ENCODE assay signal across 22 cellular contexts in the genomic region with DNA sequence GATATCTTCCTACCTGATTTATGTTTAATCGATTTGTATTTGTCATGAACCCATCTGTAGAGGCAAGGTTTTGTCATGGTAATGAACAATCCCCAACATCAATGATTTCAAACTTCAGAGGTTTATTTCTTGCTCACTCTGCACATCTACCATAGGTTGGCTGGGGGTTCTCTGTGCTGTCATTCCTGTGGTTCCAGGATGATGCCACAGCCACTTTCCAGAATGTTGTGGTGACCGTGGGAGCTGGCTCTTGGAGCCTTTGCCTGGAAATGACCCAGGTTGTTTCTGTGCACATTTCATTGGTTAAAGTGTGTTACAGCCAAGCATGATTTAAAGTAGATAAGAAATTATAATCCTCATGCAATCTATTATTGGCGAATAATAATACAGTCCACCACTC. TPM values are rescaled to one million over a fixed set of nuclear protein-coding genes. Genes with fewer than 3 reads are reported as not detected.
A peak's percentile ranks its signal among the peaks of the same experiment; 100 is the strongest.
DNase-seq lines count a peak whose midpoint lies in the region; ATAC-seq and TF ChIP-seq lines count a peak whose summit lies in the region.
"Had no signal": no experiment of that assay in that cellular context is flagged by ENCODE, and none has a peak within 500 bp of the region (broad histone marks: within the 10 kb centered on the region; RNA-seq: fewer than 3 reads in every experiment).

No MANE protein-coding gene starts in this region.

- H3K36me3 ChIP-seq in esophagus muscularis mucosa (no peaks in the 10 kb centered on the region), skeletal muscle tissue (ENCODE audit: control insufficient read depth in 3 of 3, insufficient read depth in 3 of 3, low read length in 3 of 3) (no peaks in the 10 kb centered on the region), gastroesophageal sphincter (no peaks in the 10 kb centered on the region)
- H3K36me3 ChIP-seq: SJCRH30, thyroid gland had no signal

- H3K4me3 ChIP-seq in esophagus muscularis mucosa, result no peak overlapping the region
- H3K4me3 ChIP-seq in skeletal muscle tissue (ENCODE audit: low read length in 3 of 3), result peak overlapping the region in 1 of 3 donors; percentile 28
- H3K4me3 ChIP-seq in gastroesophageal sphincter, result no peak overlapping the region
- H3K4me3 ChIP-seq: GM23338, SJCRH30, thyroid gland had no signal

- H3K9me3 ChIP-seq in esophagus muscularis mucosa (no peaks in the 10 kb centered on the region), skeletal muscle tissue (ENCODE audit: control insufficient read depth in 3 of 3, low read length in 3 of 3) (no peaks in the 10 kb centered on the region), gastroesophageal sphincter (no peaks in the 10 kb centered on the region)
- H3K9me3 ChIP-seq: SJCRH30, thyroid gland had no signal

- TF ChIP-seq POLR2A in esophagus muscularis mucosa (IDR thresholded peaks at IDR 0.05; ENCODE audit: low read depth) (no peak), gastroesophageal sphincter (IDR thresholded peaks at IDR 0.05) (no peak)

- H3K27ac ChIP-seq in esophagus muscularis mucosa (replicated peaks in 1 of 4) (no peak overlapping the region), skeletal muscle tissue (ENCODE audit: low read depth, low read length) (peak overlapping the region; percentile 51), gastroesophageal sphincter (no peak overlapping the region)
- H3K27ac ChIP-seq: SJCRH30 had no signal

- TF ChIP-seq EP300 in esophagus muscularis mucosa (IDR thresholded peaks at IDR 0.05) (no peak), gastroesophageal sphincter (IDR thresholded peaks at IDR 0.05) (no peak)

- 93% methylated on average over 3 of the region's 3 CpGs for WGBS in esophagus muscularis mucosa
- WGBS in gastroesophageal sphincter (ENCODE audit: low coverage in 1 of 2), 2 donors, result 60 to 100% methylated on average over 1 of the region's 3 CpGs

- no peak overlapping the region for H3K9ac ChIP-seq in skeletal muscle tissue (ENCODE audit: low read depth in 1 of 3, low read length in 3 of 3)

- TF ChIP-seq CTCF in esophagus muscularis mucosa (IDR thresholded peaks at IDR 0.05) (no peak), gastroesophageal sphincter (IDR thresholded peaks at IDR 0.05) (no peak)

- intact Hi-C loops in esophagus muscularis mucosa (cut with DNase I), result no loop called here

- peaks cover 0 to 14% (median 6%) of the 10 kb centered on the region in 4 donors for H3K4me1 ChIP-seq in esophagus muscularis mucosa
- H3K4me1 ChIP-seq in skeletal muscle tissue (ENCODE audit: control insufficient read depth in 3 of 3, insufficient read depth in 3 of 3, low read length in 3 of 3), result peaks cover 7 to 11% (median 7%) of the 10 kb centered on the region in 3 donors
- peaks cover 0 to 8% (median 0%) of the 10 kb centered on the region in 3 donors for H3K4me1 ChIP-seq in gastroesophageal sphincter

- H3K27me3 ChIP-seq in esophagus muscularis mucosa (no peaks in the 10 kb centered on the region), skeletal muscle tissue (ENCODE audit: control insufficient read depth in 3 of 3, insufficient read depth in 3 of 3, low read length in 3 of 3) (peaks cover 0 to 3% (median 0%) of the 10 kb centered on the region in 3 donors), gastroesophageal sphincter (no peaks in the 10 kb centered on the region)
- H3K27me3 ChIP-seq: SJCRH30, thyroid gland had no signal

- peak; percentile 51 for DNase-seq in GM03348 (ENCODE audit: low spot score)
- DNase-seq in M059J (ENCODE audit: low read depth), result peak; percentile 87
- peak; percentile 37 for DNase-seq in esophagus muscularis mucosa (ENCODE audit: extremely low spot score)
- DNase-seq: C1 segment of cervical spinal cord; central memory CD4-positive, alpha-beta T cell; effector CD8-positive, alpha-beta T cell; GF-D8; left colon; midbrain; NCI-H1092; NCI-H2081; NCI-H526; SJCRH30; stimulated activated CD4-positive, alpha-beta T cell treated with anti-CD3 and anti-CD28 coated beads, Interleukin-12 subunit alpha, Interleukin-12 subunit beta, amount 100 ng/mL, for 4 hours; T-helper 2 cell; thyroid gland had no signal

- no peak for ATAC-seq in GM18873 (IDR thresholded peaks at IDR 0.05; ENCODE audit: low FRiP score, unreplicated experiment)
- ATAC-seq in gastroesophageal sphincter, result no peak
- no peak for ATAC-seq in GM19455 (IDR thresholded peaks at IDR 0.05; ENCODE audit: unreplicated experiment)
- ATAC-seq in GM21619 (IDR thresholded peaks at IDR 0.05; ENCODE audit: unreplicated experiment), result no peak
- ATAC-seq: GM23338, left colon had no signal

RNA-seq across cellular contexts. Expression of gene EPAS1, which starts 28.2 kb away (rescaled TPM):
- 22.0 and 23.7 TPM in 2 replicates for total RNA-seq in M059J (2014; rRNA removed; shearing (Covaris generic))
- total RNA-seq in esophagus muscularis mucosa (100 to 1,000 TPM; 113 to 225 (median 183) TPM), skeletal muscle tissue (13.6 TPM), gastroesophageal sphincter (100 to 1,000 TPM; 101 to 152 (median 131) TPM)

Comparison
In these comparisons a context has a peak if more than half of its experiments do, and no peak if none do; other contexts are left out.
1. DNase-seq: peak in every context shown above with its lines; median percentile 87 in M059J; 51 in GM03348; 37 in esophagus muscularis mucosa.